ENCODE assay signal across 1 cellular context in the genomic region with DNA sequence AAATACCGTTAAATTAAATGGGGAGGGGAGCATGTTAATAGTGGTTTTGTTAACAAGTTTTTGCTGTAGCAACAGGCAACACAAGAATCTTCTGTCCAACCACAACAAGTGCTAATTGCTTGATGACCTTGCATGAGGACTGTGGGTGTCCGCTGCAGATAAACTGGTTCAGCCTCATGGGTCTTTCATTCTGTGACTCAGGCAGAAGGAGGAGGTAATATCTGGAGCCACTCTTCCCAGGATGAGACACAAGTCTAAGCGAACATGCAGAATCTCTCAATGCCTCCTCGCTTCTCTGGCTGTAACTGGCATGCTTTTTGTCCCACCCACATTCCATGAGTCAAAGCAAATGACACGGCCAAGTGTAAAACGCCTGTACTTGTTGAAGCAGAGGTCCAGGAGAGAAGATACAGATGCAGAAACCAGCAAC.
TF ChIP-seq lines count a peak whose summit lies in the region.

No MANE protein-coding gene starts in this region.

TF ChIP-seq in K562, 482 proteins besides CTCF, POLR2A, EP300 and RAD21 (continued from another document and continues in another):
- TF ChIP-seq, protein P1, sequence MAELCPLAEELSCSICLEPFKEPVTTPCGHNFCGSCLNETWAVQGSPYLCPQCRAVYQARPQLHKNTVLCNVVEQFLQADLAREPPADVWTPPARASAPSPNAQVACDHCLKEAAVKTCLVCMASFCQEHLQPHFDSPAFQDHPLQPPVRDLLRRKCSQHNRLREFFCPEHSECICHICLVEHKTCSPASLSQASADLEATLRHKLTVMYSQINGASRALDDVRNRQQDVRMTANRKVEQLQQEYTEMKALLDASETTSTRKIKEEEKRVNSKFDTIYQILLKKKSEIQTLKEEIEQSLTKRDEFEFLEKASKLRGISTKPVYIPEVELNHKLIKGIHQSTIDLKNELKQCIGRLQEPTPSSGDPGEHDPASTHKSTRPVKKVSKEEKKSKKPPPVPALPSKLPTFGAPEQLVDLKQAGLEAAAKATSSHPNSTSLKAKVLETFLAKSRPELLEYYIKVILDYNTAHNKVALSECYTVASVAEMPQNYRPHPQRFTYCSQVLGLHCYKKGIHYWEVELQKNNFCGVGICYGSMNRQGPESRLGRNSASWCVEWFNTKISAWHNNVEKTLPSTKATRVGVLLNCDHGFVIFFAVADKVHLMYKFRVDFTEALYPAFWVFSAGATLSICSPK (IDR thresholded peaks at IDR 0.05; ENCODE audit: borderline replicate concordance), result no peak
- TF ChIP-seq PHF20 (IDR thresholded peaks at IDR 0.05; ENCODE audit: partially characterized antibody), result no peak
- no peak for TF ChIP-seq TEAD2 (tag; IDR thresholded peaks at IDR 0.05)
- no peak for TF ChIP-seq KDM4B (IDR thresholded peaks at IDR 0.05; ENCODE audit: borderline replicate concordance in 2 of 2, low read depth in 1 of 2)
- TF ChIP-seq SAFB2 (IDR thresholded peaks at IDR 0.05; ENCODE audit: borderline replicate concordance, low read depth, low read length, severe bottlenecking), result no peak
- no peak for TF ChIP-seq ZNF232 (CRISPR knock-in tag; IDR thresholded peaks at IDR 0.05)
- TF ChIP-seq BCL6 (CRISPR knock-in tag; IDR thresholded peaks at IDR 0.05), result no peak
- TF ChIP-seq, protein P2, sequence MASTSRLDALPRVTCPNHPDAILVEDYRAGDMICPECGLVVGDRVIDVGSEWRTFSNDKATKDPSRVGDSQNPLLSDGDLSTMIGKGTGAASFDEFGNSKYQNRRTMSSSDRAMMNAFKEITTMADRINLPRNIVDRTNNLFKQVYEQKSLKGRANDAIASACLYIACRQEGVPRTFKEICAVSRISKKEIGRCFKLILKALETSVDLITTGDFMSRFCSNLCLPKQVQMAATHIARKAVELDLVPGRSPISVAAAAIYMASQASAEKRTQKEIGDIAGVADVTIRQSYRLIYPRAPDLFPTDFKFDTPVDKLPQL (IDR thresholded peaks at IDR 0.05; ENCODE audit: extremely low read depth, insufficient read length), result no peak
- TF ChIP-seq ZNF140 (CRISPR knock-in tag; IDR thresholded peaks at IDR 0.05), result no peak
- no peak for TF ChIP-seq SAP30 (IDR thresholded peaks at IDR 0.05; ENCODE audit: borderline replicate concordance, insufficient read depth, low read depth, low read length, poor library complexity, severe bottlenecking)
- no peak for TF ChIP-seq ZNF263 (CRISPR knock-in tag; IDR thresholded peaks at IDR 0.05; ENCODE audit: borderline replicate concordance)
- TF ChIP-seq, protein P3, sequence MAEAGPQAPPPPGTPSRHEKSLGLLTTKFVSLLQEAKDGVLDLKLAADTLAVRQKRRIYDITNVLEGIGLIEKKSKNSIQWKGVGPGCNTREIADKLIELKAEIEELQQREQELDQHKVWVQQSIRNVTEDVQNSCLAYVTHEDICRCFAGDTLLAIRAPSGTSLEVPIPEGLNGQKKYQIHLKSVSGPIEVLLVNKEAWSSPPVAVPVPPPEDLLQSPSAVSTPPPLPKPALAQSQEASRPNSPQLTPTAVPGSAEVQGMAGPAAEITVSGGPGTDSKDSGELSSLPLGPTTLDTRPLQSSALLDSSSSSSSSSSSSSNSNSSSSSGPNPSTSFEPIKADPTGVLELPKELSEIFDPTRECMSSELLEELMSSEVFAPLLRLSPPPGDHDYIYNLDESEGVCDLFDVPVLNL (CRISPR knock-in tag; IDR thresholded peaks at IDR 0.05; ENCODE audit: low read depth), result no peak
- no peak for TF ChIP-seq IFI16 (CRISPR knock-in tag; IDR thresholded peaks at IDR 0.05)
- TF ChIP-seq ZNF282 (CRISPR knock-in tag; IDR thresholded peaks at IDR 0.05), result no peak
- TF ChIP-seq TCF3 (CRISPR knock-in tag; IDR thresholded peaks at IDR 0.05), result peak; percentile 87
- 0 out of 2 replicates have a peak, but pooled peaks have one; percentile 38 for TF ChIP-seq PML (IDR thresholded peaks at IDR 0.05; ENCODE audit: low read length)
- no peak for TF ChIP-seq CREM (IDR thresholded peaks at IDR 0.05; ENCODE audit: low read depth)
- no peak for TF ChIP-seq POLR2G (IDR thresholded peaks at IDR 0.05; ENCODE audit: low read depth, low read length)
- no peak for TF ChIP-seq SREBF1 (IDR thresholded peaks at IDR 0.05; ENCODE audit: borderline replicate concordance, low read depth, low read length)
- no peak for TF ChIP-seq ZNF696 (CRISPR knock-in tag; conservative IDR thresholded peaks at IDR 0.05)
- TF ChIP-seq, protein P4, sequence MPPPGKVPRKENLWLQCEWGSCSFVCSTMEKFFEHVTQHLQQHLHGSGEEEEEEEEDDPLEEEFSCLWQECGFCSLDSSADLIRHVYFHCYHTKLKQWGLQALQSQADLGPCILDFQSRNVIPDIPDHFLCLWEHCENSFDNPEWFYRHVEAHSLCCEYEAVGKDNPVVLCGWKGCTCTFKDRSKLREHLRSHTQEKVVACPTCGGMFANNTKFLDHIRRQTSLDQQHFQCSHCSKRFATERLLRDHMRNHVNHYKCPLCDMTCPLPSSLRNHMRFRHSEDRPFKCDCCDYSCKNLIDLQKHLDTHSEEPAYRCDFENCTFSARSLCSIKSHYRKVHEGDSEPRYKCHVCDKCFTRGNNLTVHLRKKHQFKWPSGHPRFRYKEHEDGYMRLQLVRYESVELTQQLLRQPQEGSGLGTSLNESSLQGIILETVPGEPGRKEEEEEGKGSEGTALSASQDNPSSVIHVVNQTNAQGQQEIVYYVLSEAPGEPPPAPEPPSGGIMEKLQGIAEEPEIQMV (tag; conservative IDR thresholded peaks at IDR 0.05; ENCODE audit: low read depth), result no peak
- TF ChIP-seq, protein P5, sequence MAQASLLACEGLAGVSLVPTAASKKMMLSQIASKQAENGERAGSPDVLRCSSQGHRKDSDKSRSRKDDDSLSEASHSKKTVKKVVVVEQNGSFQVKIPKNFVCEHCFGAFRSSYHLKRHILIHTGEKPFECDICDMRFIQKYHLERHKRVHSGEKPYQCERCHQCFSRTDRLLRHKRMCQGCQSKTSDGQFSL (CRISPR knock-in tag; IDR thresholded peaks at IDR 0.05), result no peak
- TF ChIP-seq, protein P5 (tag; IDR thresholded peaks at IDR 0.05), result no peak
- no peak for TF ChIP-seq MTA1 (IDR thresholded peaks at IDR 0.05; ENCODE audit: borderline replicate concordance)
- TF ChIP-seq ZNF707 (CRISPR knock-in tag; conservative IDR thresholded peaks at IDR 0.05), result no peak
- no peak for TF ChIP-seq RBM39 (optimal IDR thresholded peaks at IDR 0.05; ENCODE audit: low read depth, low read length)
- TF ChIP-seq, protein P6, sequence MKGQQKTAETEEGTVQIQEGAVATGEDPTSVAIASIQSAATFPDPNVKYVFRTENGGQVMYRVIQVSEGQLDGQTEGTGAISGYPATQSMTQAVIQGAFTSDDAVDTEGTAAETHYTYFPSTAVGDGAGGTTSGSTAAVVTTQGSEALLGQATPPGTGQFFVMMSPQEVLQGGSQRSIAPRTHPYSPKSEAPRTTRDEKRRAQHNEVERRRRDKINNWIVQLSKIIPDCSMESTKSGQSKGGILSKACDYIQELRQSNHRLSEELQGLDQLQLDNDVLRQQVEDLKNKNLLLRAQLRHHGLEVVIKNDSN (CRISPR knock-in tag; IDR thresholded peaks at IDR 0.05), result no peak
- TF ChIP-seq HNRNPL (IDR thresholded peaks at IDR 0.05; ENCODE audit: low read depth, low read length), result no peak
- TF ChIP-seq NR2C1 (IDR thresholded peaks at IDR 0.05), result no peak
- no peak for TF ChIP-seq NR2C1 (tag; IDR thresholded peaks at IDR 0.05)
- TF ChIP-seq, protein P7, sequence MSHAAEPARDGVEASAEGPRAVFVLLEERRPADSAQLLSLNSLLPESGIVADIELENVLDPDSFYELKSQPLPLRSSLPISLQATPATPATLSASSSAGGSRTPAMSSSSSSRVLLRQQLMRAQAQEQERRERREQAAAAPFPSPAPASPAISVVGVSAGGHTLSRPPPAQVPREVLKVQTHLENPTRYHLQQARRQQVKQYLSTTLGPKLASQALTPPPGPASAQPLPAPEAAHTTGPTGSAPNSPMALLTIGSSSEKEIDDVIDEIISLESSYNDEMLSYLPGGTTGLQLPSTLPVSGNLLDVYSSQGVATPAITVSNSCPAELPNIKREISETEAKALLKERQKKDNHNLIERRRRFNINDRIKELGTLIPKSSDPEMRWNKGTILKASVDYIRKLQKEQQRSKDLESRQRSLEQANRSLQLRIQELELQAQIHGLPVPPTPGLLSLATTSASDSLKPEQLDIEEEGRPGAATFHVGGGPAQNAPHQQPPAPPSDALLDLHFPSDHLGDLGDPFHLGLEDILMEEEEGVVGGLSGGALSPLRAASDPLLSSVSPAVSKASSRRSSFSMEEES (CRISPR knock-in tag; IDR thresholded peaks at IDR 0.05), result no peak
- no peak for TF ChIP-seq RBM17 (IDR thresholded peaks at IDR 0.05; ENCODE audit: borderline replicate concordance, low read depth, low read length)
- TF ChIP-seq RB1 (IDR thresholded peaks at IDR 0.05; ENCODE audit: low read depth), result no peak
- TF ChIP-seq ZNF316 (IDR thresholded peaks at IDR 0.05), result no peak
- no peak for TF ChIP-seq ZNF785 (CRISPR knock-in tag; IDR thresholded peaks at IDR 0.05)
- no peak for TF ChIP-seq ZNF24 (IDR thresholded peaks at IDR 0.05)
- no peak for TF ChIP-seq ZNF76 (CRISPR knock-in tag; IDR thresholded peaks at IDR 0.05; ENCODE audit: borderline replicate concordance)
- no peak for TF ChIP-seq HCFC1 (IDR thresholded peaks at IDR 0.05; ENCODE audit: low read depth, low read length)
- TF ChIP-seq, protein P8, sequence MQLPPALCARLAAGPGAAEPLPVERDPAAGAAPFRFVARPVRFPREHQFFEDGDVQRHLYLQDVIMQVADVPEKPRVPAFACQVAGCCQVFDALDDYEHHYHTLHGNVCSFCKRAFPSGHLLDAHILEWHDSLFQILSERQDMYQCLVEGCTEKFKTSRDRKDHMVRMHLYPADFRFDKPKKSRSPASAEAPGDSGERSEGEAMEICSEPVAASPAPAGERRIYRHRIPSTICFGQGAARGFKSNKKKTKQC (CRISPR knock-in tag; IDR thresholded peaks at IDR 0.05), result no peak
- no peak for TF ChIP-seq U2AF1 (optimal IDR thresholded peaks at IDR 0.05; ENCODE audit: low read depth, low read length)
- peak; percentile 63 for TF ChIP-seq STAT5A (IDR thresholded peaks at IDR 0.05; ENCODE audit: borderline replicate concordance, low read length)
- no peak for TF ChIP-seq GABPA (tag; conservative IDR thresholded peaks at IDR 0.05; ENCODE audit: low read depth)
- TF ChIP-seq SOX6 (IDR thresholded peaks at IDR 0.05), result peak; percentile 82
- TF ChIP-seq, protein P9, sequence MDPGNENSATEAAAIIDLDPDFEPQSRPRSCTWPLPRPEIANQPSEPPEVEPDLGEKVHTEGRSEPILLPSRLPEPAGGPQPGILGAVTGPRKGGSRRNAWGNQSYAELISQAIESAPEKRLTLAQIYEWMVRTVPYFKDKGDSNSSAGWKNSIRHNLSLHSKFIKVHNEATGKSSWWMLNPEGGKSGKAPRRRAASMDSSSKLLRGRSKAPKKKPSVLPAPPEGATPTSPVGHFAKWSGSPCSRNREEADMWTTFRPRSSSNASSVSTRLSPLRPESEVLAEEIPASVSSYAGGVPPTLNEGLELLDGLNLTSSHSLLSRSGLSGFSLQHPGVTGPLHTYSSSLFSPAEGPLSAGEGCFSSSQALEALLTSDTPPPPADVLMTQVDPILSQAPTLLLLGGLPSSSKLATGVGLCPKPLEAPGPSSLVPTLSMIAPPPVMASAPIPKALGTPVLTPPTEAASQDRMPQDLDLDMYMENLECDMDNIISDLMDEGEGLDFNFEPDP (CRISPR knock-in tag; IDR thresholded peaks at IDR 0.05), result no peak
- no peak for TF ChIP-seq ZKSCAN1 (IDR thresholded peaks at IDR 0.05; ENCODE audit: low read depth, low read length)
- no peak for TF ChIP-seq TSC22D4 (tag; IDR thresholded peaks at IDR 0.05)
- TF ChIP-seq, protein P10, sequence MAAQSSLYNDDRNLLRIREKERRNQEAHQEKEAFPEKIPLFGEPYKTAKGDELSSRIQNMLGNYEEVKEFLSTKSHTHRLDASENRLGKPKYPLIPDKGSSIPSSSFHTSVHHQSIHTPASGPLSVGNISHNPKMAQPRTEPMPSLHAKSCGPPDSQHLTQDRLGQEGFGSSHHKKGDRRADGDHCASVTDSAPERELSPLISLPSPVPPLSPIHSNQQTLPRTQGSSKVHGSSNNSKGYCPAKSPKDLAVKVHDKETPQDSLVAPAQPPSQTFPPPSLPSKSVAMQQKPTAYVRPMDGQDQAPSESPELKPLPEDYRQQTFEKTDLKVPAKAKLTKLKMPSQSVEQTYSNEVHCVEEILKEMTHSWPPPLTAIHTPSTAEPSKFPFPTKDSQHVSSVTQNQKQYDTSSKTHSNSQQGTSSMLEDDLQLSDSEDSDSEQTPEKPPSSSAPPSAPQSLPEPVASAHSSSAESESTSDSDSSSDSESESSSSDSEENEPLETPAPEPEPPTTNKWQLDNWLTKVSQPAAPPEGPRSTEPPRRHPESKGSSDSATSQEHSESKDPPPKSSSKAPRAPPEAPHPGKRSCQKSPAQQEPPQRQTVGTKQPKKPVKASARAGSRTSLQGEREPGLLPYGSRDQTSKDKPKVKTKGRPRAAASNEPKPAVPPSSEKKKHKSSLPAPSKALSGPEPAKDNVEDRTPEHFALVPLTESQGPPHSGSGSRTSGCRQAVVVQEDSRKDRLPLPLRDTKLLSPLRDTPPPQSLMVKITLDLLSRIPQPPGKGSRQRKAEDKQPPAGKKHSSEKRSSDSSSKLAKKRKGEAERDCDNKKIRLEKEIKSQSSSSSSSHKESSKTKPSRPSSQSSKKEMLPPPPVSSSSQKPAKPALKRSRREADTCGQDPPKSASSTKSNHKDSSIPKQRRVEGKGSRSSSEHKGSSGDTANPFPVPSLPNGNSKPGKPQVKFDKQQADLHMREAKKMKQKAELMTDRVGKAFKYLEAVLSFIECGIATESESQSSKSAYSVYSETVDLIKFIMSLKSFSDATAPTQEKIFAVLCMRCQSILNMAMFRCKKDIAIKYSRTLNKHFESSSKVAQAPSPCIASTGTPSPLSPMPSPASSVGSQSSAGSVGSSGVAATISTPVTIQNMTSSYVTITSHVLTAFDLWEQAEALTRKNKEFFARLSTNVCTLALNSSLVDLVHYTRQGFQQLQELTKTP (IDR thresholded peaks at IDR 0.05; ENCODE audit: low read depth in 1 of 2, partially characterized antibody in 2 of 2), result no peak
- no peak for TF ChIP-seq LCOR (CRISPR knock-in tag; IDR thresholded peaks at IDR 0.05)
- no peak for TF ChIP-seq TBP (optimal IDR thresholded peaks at IDR 0.05; ENCODE audit: low read depth, low read length)
- no peak for TF ChIP-seq NCOA1 (IDR thresholded peaks at IDR 0.05; ENCODE audit: low read depth)
- TF ChIP-seq NFE2 (IDR thresholded peaks at IDR 0.05; ENCODE audit: low read depth), result peak; percentile 78
- peak; percentile 88 for TF ChIP-seq FOXJ3 (CRISPR knock-in tag; IDR thresholded peaks at IDR 0.05)
- TF ChIP-seq SIX5 (IDR thresholded peaks at IDR 0.05; ENCODE audit: borderline replicate concordance in 1 of 2, insufficient read depth in 1 of 2, low read depth in 1 of 2, low read length in 2 of 2), result no peak
- no peak for TF ChIP-seq SAFB (IDR thresholded peaks at IDR 0.05; ENCODE audit: borderline replicate concordance, low read depth, low read length)
- no peak for TF ChIP-seq WHSC1 (IDR thresholded peaks at IDR 0.05; ENCODE audit: low read length)
- TF ChIP-seq OTX1 (CRISPR knock-in tag; IDR thresholded peaks at IDR 0.05), result no peak
- TF ChIP-seq HMG20B (CRISPR knock-in tag; IDR thresholded peaks at IDR 0.05), result no peak
- no peak for TF ChIP-seq HDAC3 (IDR thresholded peaks at IDR 0.05; ENCODE audit: borderline replicate concordance, partially characterized antibody)
- TF ChIP-seq FOXJ2 (tag; IDR thresholded peaks at IDR 0.05), result no peak
- no peak for TF ChIP-seq NR1H2 (CRISPR knock-in tag; IDR thresholded peaks at IDR 0.05)
